Comparison of ENCODE assay signal across 8 cellular contexts in genomic region chr1:220747426-220748090, GRCh38. TPM values are rescaled to one million over a fixed set of nuclear protein-coding genes. Genes with fewer than 3 reads are reported as not detected.
DNase-seq lines count a peak whose midpoint lies in the region; ATAC-seq, FAIRE-seq and TF ChIP-seq lines count a peak whose summit lies in the region.

No MANE protein-coding gene starts in this region.

- WGBS in HepG2 (ENCODE audit: low lambda C conversion rate) = 4% methylated on average over 12 of the region's 18 CpGs
- 26 to 34% methylated on average over 14 to 18 of the region's 18 CpGs for WGBS in thyroid gland, 2 donors

- no peaks in the 10 kb centered on the region for H3K9me3 Mint-ChIP-seq in activated CD8-positive, alpha-beta T cell treated with anti-CD3 and anti-CD28 coated beads for 36 hours
- no peaks in the 10 kb centered on the region for H3K9me3 Mint-ChIP-seq in activated CD8-positive, alpha-beta T cell treated with anti-CD3 and anti-CD28 coated beads, Interleukin-2, amount 10 ng/mL, durations not matched to agents 7 days and 5 days (ENCODE audit: insufficient read depth)
- H3K9me3 Mint-ChIP-seq in astrocyte (ENCODE audit: unreplicated experiment) = no peaks in the 10 kb centered on the region

- H3K9ac ChIP-seq in astrocyte (ENCODE audit: low read length) (peak overlapping the region; percentile 76), HepG2 (ENCODE audit: insufficient read depth, low read depth, low read length) (peak overlapping the region; percentile 76)

- in situ Hi-C loops in HepG2 (cut with HindIII; ENCODE audit: extremely low pct_ligation_motif_present, low pct_unique_long_range_greater_than_20kb) = no loop called here

- no peak for FAIRE-seq in astrocyte (lab: Jason Lieb, UNC)
- FAIRE-seq in HepG2 (lab: Jason Lieb, UNC) = no peak

- no peak for DNase-seq in activated CD8-positive, alpha-beta T cell treated with anti-CD3 and anti-CD28 coated beads for 36 hours
- DNase-seq in activated CD8-positive, alpha-beta T cell treated with anti-CD3 and anti-CD28 coated beads, Interleukin-2, amount 10 ng/mL, durations not matched to agents 7 days and 5 days = no peak
- DNase-seq in astrocyte (ENCODE audit: low read depth) (no peak), HepG2 (ENCODE audit: low spot score) (no peak), thyroid gland (no peak), epidermal melanocyte (ENCODE audit: insufficient read length, low spot score) (no peak), SKM-1 treated with dmso at 0.1 percent for 144 hours (lab: John Stamatoyannopoulos, UW; ENCODE audit: unreplicated experiment) (no peak)

- H3K4me1 ChIP-seq in astrocyte (ENCODE audit: insufficient read depth, low read length) (peaks cover 6% of the 10 kb centered on the region), HepG2 (ENCODE audit: insufficient read depth, low read length) (peaks cover 57% of the 10 kb centered on the region), thyroid gland (peaks cover 20 to 28% of the 10 kb centered on the region in 2 donors)

- H3K36me3 ChIP-seq in astrocyte (ENCODE audit: insufficient read depth, low read length) (no peaks in the 10 kb centered on the region), HepG2 (replicated peaks in 1 of 2; ENCODE audit: control insufficient read depth in 1 of 2, insufficient read depth in 2 of 2, low read length in 2 of 2) (no peaks in the 10 kb centered on the region), thyroid gland (no peaks in the 10 kb centered on the region)

- TF ChIP-seq EP300 in HepG2 (IDR thresholded peaks at IDR 0.05; ENCODE audit: low read depth in 2 of 2, low read length in 2 of 2) = no peak
- TF ChIP-seq EP300 in HepG2 (CRISPR knock-in tag; IDR thresholded peaks at IDR 0.05; ENCODE audit: borderline replicate concordance) = no peak

- H3K9me3 ChIP-seq in astrocyte (ENCODE audit: insufficient read depth, low read depth, low read length) = no peaks in the 10 kb centered on the region
- H3K9me3 ChIP-seq in HepG2 (ENCODE audit: low read length) = no peaks in the 10 kb centered on the region
- no peaks in the 10 kb centered on the region for H3K9me3 ChIP-seq in thyroid gland

- H3K4me3 Mint-ChIP-seq in activated CD8-positive, alpha-beta T cell treated with anti-CD3 and anti-CD28 coated beads for 36 hours = peak overlapping the region; percentile 38
- H3K4me3 Mint-ChIP-seq in activated CD8-positive, alpha-beta T cell treated with anti-CD3 and anti-CD28 coated beads, Interleukin-2, amount 10 ng/mL, durations not matched to agents 7 days and 5 days = no peak overlapping the region
- peak overlapping the region; percentile 89 for H3K4me3 Mint-ChIP-seq in astrocyte (ENCODE audit: unreplicated experiment)

- no peaks in the 10 kb centered on the region for H3K27me3 ChIP-seq in astrocyte (ENCODE audit: insufficient read depth, low read length)
- H3K27me3 ChIP-seq in HepG2 (ENCODE audit: control insufficient read depth in 1 of 2, insufficient read depth in 2 of 2, low read length in 2 of 2) = peaks cover 0 to 16% of the 10 kb centered on the region in 2 experiments; a peak in 3 of 5 replicates
- H3K27me3 ChIP-seq in thyroid gland = no peaks in the 10 kb centered on the region

- H3K4me1 Mint-ChIP-seq in activated CD8-positive, alpha-beta T cell treated with anti-CD3 and anti-CD28 coated beads for 36 hours (ENCODE audit: low read depth) = peaks cover 2% of the 10 kb centered on the region
- peaks cover 8% of the 10 kb centered on the region for H3K4me1 Mint-ChIP-seq in activated CD8-positive, alpha-beta T cell treated with anti-CD3 and anti-CD28 coated beads, Interleukin-2, amount 10 ng/mL, durations not matched to agents 7 days and 5 days (ENCODE audit: low read depth)
- peaks cover 13% of the 10 kb centered on the region for H3K4me1 Mint-ChIP-seq in astrocyte (ENCODE audit: low read depth, unreplicated experiment)

- TSS peak; percentile 57 for BruUV-seq in HepG2 (replicated peaks; lab: Mats Ljungman, UMichigan)

- CTCF ChIA-PET in activated CD8-positive, alpha-beta T cell treated with anti-CD3 and anti-CD28 coated beads for 36 hours (lab: Charles Lee) = interaction anchor here (1.1 to 2.6 kb wide), 4 partner anchors 11 to 29 kb away, joined by 3 to 9 read pairs (median 4); no protein-coding TSS in a partner anchor
- CTCF ChIA-PET in activated CD8-positive, alpha-beta T cell treated with anti-CD3 and anti-CD28 coated beads, Interleukin-2, amount 10 ng/mL, durations not matched to agents 7 days and 5 days (lab: Charles Lee) = interaction anchor here (1.9 to 3.3 kb wide), 2 partner anchors 14 to 28 kb away, joined by 7 to 15 read pairs; no protein-coding TSS in a partner anchor
- CTCF ChIA-PET in HepG2 (lab: Yijun Ruan, JAX; ENCODE audit: low intra/inter-chr PET ratio, low total read pairs) = interaction anchor here (1.4 kb wide), 1 partner anchor 14 kb away, joined by 5 read pairs; no protein-coding TSS in a partner anchor

- H3K27ac ChIP-seq in astrocyte (ENCODE audit: low read depth, low read length) (no peak overlapping the region), HepG2 (ENCODE audit: extremely low read length, insufficient read depth, low read length) (peak overlapping the region; percentile 68), thyroid gland (peak overlapping the region; percentile 84 to 93 (median 88))

- H2AFZ ChIP-seq in astrocyte (ENCODE audit: low read depth, low read length) (peak overlapping the region; percentile 91), HepG2 (ENCODE audit: low read length) (peak overlapping the region; percentile 83)

- no peak for TF ChIP-seq POLR2A in HepG2 (IDR thresholded peaks at IDR 0.05; ENCODE audit: insufficient read depth in 1 of 2, low read depth in 2 of 2, low read length in 2 of 2)
- TF ChIP-seq POLR2A in thyroid gland (IDR thresholded peaks at IDR 0.05) = no peak

- H3K4me3 ChIP-seq in astrocyte (ENCODE audit: insufficient read depth, low read depth, low read length) (peak overlapping the region; percentile 72), HepG2 (replicated peaks in 1 of 3; ENCODE audit: insufficient read depth in 1 of 3, low read depth in 2 of 3, low read length in 3 of 3) (peak overlapping the region; percentile 65 to 87 (median 79)), thyroid gland (replicated peaks in 1 of 3) (peak overlapping the region in 2 of 3 donors; percentile 67 to 77)

- no peaks in the 10 kb centered on the region for H3K36me3 Mint-ChIP-seq in activated CD8-positive, alpha-beta T cell treated with anti-CD3 and anti-CD28 coated beads for 36 hours (ENCODE audit: low read depth)
- no peaks in the 10 kb centered on the region for H3K36me3 Mint-ChIP-seq in activated CD8-positive, alpha-beta T cell treated with anti-CD3 and anti-CD28 coated beads, Interleukin-2, amount 10 ng/mL, durations not matched to agents 7 days and 5 days (ENCODE audit: low read depth)
- no peaks in the 10 kb centered on the region for H3K36me3 Mint-ChIP-seq in astrocyte (ENCODE audit: low read depth, unreplicated experiment)

- H3K4me2 ChIP-seq in astrocyte (ENCODE audit: low read length) (peak overlapping the region; percentile 88), HepG2 (ENCODE audit: low read depth, low read length) (peak overlapping the region; percentile 95)

- H3K27ac Mint-ChIP-seq in activated CD8-positive, alpha-beta T cell treated with anti-CD3 and anti-CD28 coated beads for 36 hours = no peak overlapping the region
- H3K27ac Mint-ChIP-seq in activated CD8-positive, alpha-beta T cell treated with anti-CD3 and anti-CD28 coated beads, Interleukin-2, amount 10 ng/mL, durations not matched to agents 7 days and 5 days = no peak overlapping the region
- peak overlapping the region; percentile 64 for H3K27ac Mint-ChIP-seq in astrocyte (ENCODE audit: unreplicated experiment)

- TF ChIP-seq CTCF in activated CD8-positive, alpha-beta T cell treated with anti-CD3 and anti-CD28 coated beads for 36 hours (IDR thresholded peaks at IDR 0.05) = no peak
- TF ChIP-seq CTCF in astrocyte (IDR thresholded peaks at IDR 0.05; ENCODE audit: insufficient read depth, low read depth, low read length) (no peak), HepG2 (CRISPR knock-in tag; IDR thresholded peaks at IDR 0.05) (no peak), thyroid gland (IDR thresholded peaks at IDR 0.05) (peak in 1 of 6 experiments; percentile 19)

- intact Hi-C loops in activated CD8-positive, alpha-beta T cell treated with anti-CD3 and anti-CD28 coated beads for 36 hours (cut with micrococcal nuclease) = no loop called here
- intact Hi-C loops in HepG2 (cut with micrococcal nuclease; ENCODE audit: unreplicated experiment) (loop anchor here (1.0 to 2.0 kb wide), 3 partner anchors 14 to 57 kb away; partner anchors contain the start of gene C1orf115), thyroid gland (cut with DNase I) (no loop called here)

- no peak for TF ChIP-seq RAD21 in HepG2 (CRISPR knock-in tag; IDR thresholded peaks at IDR 0.05)

- POLR2A ChIA-PET in activated CD8-positive, alpha-beta T cell treated with anti-CD3 and anti-CD28 coated beads for 36 hours (lab: Charles Lee) = no interaction called here
- POLR2A ChIA-PET in activated CD8-positive, alpha-beta T cell treated with anti-CD3 and anti-CD28 coated beads, Interleukin-2, amount 10 ng/mL, durations not matched to agents 7 days and 5 days (lab: Charles Lee) = no interaction called here
- POLR2A ChIA-PET in HepG2 (lab: Yijun Ruan, JAX) = interaction anchor here (0.8 to 4.5 kb wide), 12 partner anchors 10 to 62 kb away, joined by 3 to 59 read pairs (median 6); partner anchors contain the start of gene MTARC1

- peaks cover 52% of the 10 kb centered on the region for H3K27me3 Mint-ChIP-seq in activated CD8-positive, alpha-beta T cell treated with anti-CD3 and anti-CD28 coated beads for 36 hours
- H3K27me3 Mint-ChIP-seq in activated CD8-positive, alpha-beta T cell treated with anti-CD3 and anti-CD28 coated beads, Interleukin-2, amount 10 ng/mL, durations not matched to agents 7 days and 5 days (ENCODE audit: low read depth) = peaks cover 55% of the 10 kb centered on the region
- H3K27me3 Mint-ChIP-seq in astrocyte (ENCODE audit: low read depth, unreplicated experiment) = peaks cover 31% of the 10 kb centered on the region

- H3K79me2 ChIP-seq in astrocyte (ENCODE audit: insufficient read depth, low read length) = no peaks in the 10 kb centered on the region
- peaks cover 23% of the 10 kb centered on the region for H3K79me2 ChIP-seq in HepG2 (ENCODE audit: insufficient read depth, low read length)

- no peak for ATAC-seq in activated CD8-positive, alpha-beta T cell treated with anti-CD3 and anti-CD28 coated beads for 36 hours
- ATAC-seq in activated CD8-positive, alpha-beta T cell treated with anti-CD3 and anti-CD28 coated beads, Interleukin-2, amount 10 ng/mL, durations not matched to agents 7 days and 5 days = no peak
- ATAC-seq in HepG2 = peak; percentile 9; the same call in 1 of the 3 replicates
- ATAC-seq in GM21381 (IDR thresholded peaks at IDR 0.05; ENCODE audit: unreplicated experiment) = no peak

- H4K20me1 ChIP-seq in astrocyte (ENCODE audit: insufficient read depth, low read length) (no peaks in the 10 kb centered on the region), HepG2 (ENCODE audit: insufficient read depth, low read length) (no peaks in the 10 kb centered on the region)

RNA-seq across cellular contexts. Expression of gene MTARC2, which starts 0.6 kb away (rescaled TPM):
- total RNA-seq in activated CD8-positive, alpha-beta T cell treated with anti-CD3 and anti-CD28 coated beads for 36 hours = not detected
- not detected for total RNA-seq in activated CD8-positive, alpha-beta T cell treated with anti-CD3 and anti-CD28 coated beads, Interleukin-2, amount 10 ng/mL, durations not matched to agents 7 days and 5 days
- total RNA-seq in astrocyte (3.1 and 3.9 TPM in 2 replicates), HepG2 (2016; rRNA removed; fragmentation: Illumina TruSeq; extraction: Trizol) (4.7 and 10.1 TPM in 2 replicates), thyroid gland (10 to 100 TPM; 69.5 to 81.3 (median 75.8) TPM)
- 3.8 and 5.3 TPM in 2 replicates for total RNA-seq in HepG2 (2016; cell fraction: cytosol; rRNA removed; fragmentation: Illumina TruSeq; extraction: Trizol; ENCODE audit: low read depth)
- 5.8 and 12.4 TPM in 2 replicates for total RNA-seq in HepG2 (2016; cell fraction: insoluble cytoplasmic fraction; rRNA removed; fragmentation: Illumina TruSeq; extraction: Trizol)
- total RNA-seq in HepG2 (2016; cell fraction: membrane; rRNA removed; fragmentation: Illumina TruSeq; extraction: Trizol) = 3.3 and 3.6 TPM in 2 replicates
- total RNA-seq in HepG2 (2016; cell fraction: nucleus; rRNA removed; fragmentation: Illumina TruSeq; extraction: Trizol) = 12.5 and 15.1 TPM in 2 replicates
- 8.5 and 13.6 TPM in 2 replicates for polyA plus RNA-seq in HepG2 (2011; rRNA removed)
- 4.1 and 4.6 TPM in 2 replicates for polyA plus RNA-seq in HepG2 (2011; cell fraction: cytosol; rRNA removed)
- polyA plus RNA-seq in HepG2 (2011; cell fraction: nucleus; rRNA removed) = 31.2 and 40.2 TPM in 2 replicates
- 7.1 and 10.6 TPM in 2 replicates for polyA plus RNA-seq in HepG2 (2012)
- polyA plus RNA-seq in HepG2 (2016; cell fraction: cytosol; fragmentation: Illumina TruSeq; extraction: Trizol; ENCODE audit: low read depth) = 0.75 and 1.5 TPM in 2 replicates
- polyA plus RNA-seq in HepG2 (2016; cell fraction: insoluble cytoplasmic fraction; fragmentation: Illumina TruSeq; extraction: Trizol; ENCODE audit: low read depth) = 5.2 and 6.9 TPM in 2 replicates
- 1.3 and 2.5 TPM in 2 replicates for polyA plus RNA-seq in HepG2 (2016; cell fraction: membrane; fragmentation: Illumina TruSeq; extraction: Trizol; ENCODE audit: low read depth)
- polyA plus RNA-seq in HepG2 (2016; cell fraction: nucleus; fragmentation: Illumina TruSeq; extraction: Trizol; ENCODE audit: insufficient read depth, low read depth) = 31.0 and 32.3 TPM in 2 replicates
- 11.1 and 13.8 TPM in 2 replicates for polyA minus RNA-seq in HepG2 (2011; rRNA and poly(A)+ RNA removed; ENCODE audit: low replicate concordance)
- 4.9 and 5.2 TPM in 2 replicates for polyA minus RNA-seq in HepG2 (2011; cell fraction: cytosol; rRNA and poly(A)+ RNA removed)
- 15.8 and 19.9 TPM in 2 replicates for polyA minus RNA-seq in HepG2 (2011; cell fraction: nucleus; rRNA and poly(A)+ RNA removed)

RNA-seq across cellular contexts. Expression of gene MTARC1, which starts 39.2 kb away (rescaled TPM):
- total RNA-seq in activated CD8-positive, alpha-beta T cell treated with anti-CD3 and anti-CD28 coated beads for 36 hours = not detected
- not detected for total RNA-seq in activated CD8-positive, alpha-beta T cell treated with anti-CD3 and anti-CD28 coated beads, Interleukin-2, amount 10 ng/mL, durations not matched to agents 7 days and 5 days
- total RNA-seq in astrocyte (4.5 and 8.5 TPM in 2 replicates), HepG2 (2016; rRNA removed; fragmentation: Illumina TruSeq; extraction: Trizol) (64.2 and 106 TPM in 2 replicates), thyroid gland (10 to 100 TPM; 44.0 to 96.5 (median 59.7) TPM)
- total RNA-seq in HepG2 (2016; cell fraction: cytosol; rRNA removed; fragmentation: Illumina TruSeq; extraction: Trizol; ENCODE audit: low read depth) = 38.0 and 39.6 TPM in 2 replicates
- 66.5 and 107 TPM in 2 replicates for total RNA-seq in HepG2 (2016; cell fraction: insoluble cytoplasmic fraction; rRNA removed; fragmentation: Illumina TruSeq; extraction: Trizol)
- 79.2 and 83.1 TPM in 2 replicates for total RNA-seq in HepG2 (2016; cell fraction: membrane; rRNA removed; fragmentation: Illumina TruSeq; extraction: Trizol)
- 83.0 and 88.1 TPM in 2 replicates for total RNA-seq in HepG2 (2016; cell fraction: nucleus; rRNA removed; fragmentation: Illumina TruSeq; extraction: Trizol)
- 14.5 and 19.4 TPM in 2 replicates for polyA plus RNA-seq in HepG2 (2011; rRNA removed)
- polyA plus RNA-seq in HepG2 (2011; cell fraction: cytosol; rRNA removed) = 12.9 and 14.1 TPM in 2 replicates
- 13.7 and 15.3 TPM in 2 replicates for polyA plus RNA-seq in HepG2 (2011; cell fraction: nucleus; rRNA removed)
- 25.7 and 31.2 TPM in 2 replicates for polyA plus RNA-seq in HepG2 (2012)
- 34.9 and 40.2 TPM in 2 replicates for polyA plus RNA-seq in HepG2 (2016; cell fraction: cytosol; fragmentation: Illumina TruSeq; extraction: Trizol; ENCODE audit: low read depth)
- polyA plus RNA-seq in HepG2 (2016; cell fraction: insoluble cytoplasmic fraction; fragmentation: Illumina TruSeq; extraction: Trizol; ENCODE audit: low read depth) = 65.6 and 68.7 TPM in 2 replicates
- polyA plus RNA-seq in HepG2 (2016; cell fraction: membrane; fragmentation: Illumina TruSeq; extraction: Trizol; ENCODE audit: low read depth) = 63.9 and 64.4 TPM in 2 replicates
- polyA plus RNA-seq in HepG2 (2016; cell fraction: nucleus; fragmentation: Illumina TruSeq; extraction: Trizol; ENCODE audit: insufficient read depth, low read depth) = 147 and 150 TPM in 2 replicates
- polyA minus RNA-seq in HepG2 (2011; rRNA and poly(A)+ RNA removed; ENCODE audit: low replicate concordance) = 11.9 and 104 TPM in 2 replicates
- polyA minus RNA-seq in HepG2 (2011; cell fraction: cytosol; rRNA and poly(A)+ RNA removed) = 11.5 and 17.2 TPM in 2 replicates
- 12.9 and 14.5 TPM in 2 replicates for polyA minus RNA-seq in HepG2 (2011; cell fraction: nucleus; rRNA and poly(A)+ RNA removed)

RNA-seq across cellular contexts. Expression of gene C1orf115, which starts 57.4 kb away (rescaled TPM):
- total RNA-seq in activated CD8-positive, alpha-beta T cell treated with anti-CD3 and anti-CD28 coated beads for 36 hours = under 1 TPM; 0.07 to 0.13 TPM
- total RNA-seq in activated CD8-positive, alpha-beta T cell treated with anti-CD3 and anti-CD28 coated beads, Interleukin-2, amount 10 ng/mL, durations not matched to agents 7 days and 5 days = under 1 TPM; 0.08 to 0.10 TPM
- 1.1 and 1.8 TPM in 2 replicates for total RNA-seq in astrocyte
- total RNA-seq in HepG2 (2016; rRNA removed; fragmentation: Illumina TruSeq; extraction: Trizol) = 85.9 and 86.7 TPM in 2 replicates
- 13.1 and 13.7 TPM in 2 replicates for total RNA-seq in HepG2 (2016; cell fraction: cytosol; rRNA removed; fragmentation: Illumina TruSeq; extraction: Trizol; ENCODE audit: low read depth)
- 83.6 and 85.7 TPM in 2 replicates for total RNA-seq in HepG2 (2016; cell fraction: insoluble cytoplasmic fraction; rRNA removed; fragmentation: Illumina TruSeq; extraction: Trizol)
- 59.6 and 65.3 TPM in 2 replicates for total RNA-seq in HepG2 (2016; cell fraction: membrane; rRNA removed; fragmentation: Illumina TruSeq; extraction: Trizol)
- 36.7 and 42.7 TPM in 2 replicates for total RNA-seq in HepG2 (2016; cell fraction: nucleus; rRNA removed; fragmentation: Illumina TruSeq; extraction: Trizol)
- 25.2 and 30.9 TPM in 2 replicates for polyA plus RNA-seq in HepG2 (2011; rRNA removed)
- 27.9 and 36.1 TPM in 2 replicates for polyA plus RNA-seq in HepG2 (2011; cell fraction: cytosol; rRNA removed)
- 10.3 and 15.5 TPM in 2 replicates for polyA plus RNA-seq in HepG2 (2011; cell fraction: nucleus; rRNA removed)
- polyA plus RNA-seq in HepG2 (2012) = 25.0 and 26.1 TPM in 2 replicates
- 8.3 and 8.7 TPM in 2 replicates for polyA plus RNA-seq in HepG2 (2016; cell fraction: cytosol; fragmentation: Illumina TruSeq; extraction: Trizol; ENCODE audit: low read depth)
- polyA plus RNA-seq in HepG2 (2016; cell fraction: insoluble cytoplasmic fraction; fragmentation: Illumina TruSeq; extraction: Trizol; ENCODE audit: low read depth) = 89.4 and 93.3 TPM in 2 replicates
- polyA plus RNA-seq in HepG2 (2016; cell fraction: membrane; fragmentation: Illumina TruSeq; extraction: Trizol; ENCODE audit: low read depth) = 38.6 and 42.0 TPM in 2 replicates
- polyA plus RNA-seq in HepG2 (2016; cell fraction: nucleus; fragmentation: Illumina TruSeq; extraction: Trizol; ENCODE audit: insufficient read depth, low read depth) = 58.5 and 59.9 TPM in 2 replicates
- polyA minus RNA-seq in HepG2 (2011; rRNA and poly(A)+ RNA removed; ENCODE audit: low replicate concordance) = 26.7 TPM in 1 of 2 replicates, not detected in the other
- polyA minus RNA-seq in HepG2 (2011; cell fraction: cytosol; rRNA and poly(A)+ RNA removed) = 14.8 and 19.3 TPM in 2 replicates
- 8.0 and 10.9 TPM in 2 replicates for polyA minus RNA-seq in HepG2 (2011; cell fraction: nucleus; rRNA and poly(A)+ RNA removed)
- total RNA-seq in thyroid gland = 10 to 100 TPM; 24.3 to 41.4 (median 31.1) TPM
